8 cellular contexts compared by ENCODE assay signal in genomic region chr1:23344111-23344986, GRCh38. TPM values are rescaled to one million over a fixed set of nuclear protein-coding genes. Genes with fewer than 3 reads are reported as not detected.
DNase-seq lines count a peak whose midpoint lies in the region; ATAC-seq and TF ChIP-seq lines count a peak whose summit lies in the region.

Gene HNRNPR, minus strand, starts transcription at chr1:23344284. Its CDS starts 3,276 bp downstream, at chr1:23341008.

- POLR2A ChIA-PET in activated B cell treated with CpG ODN at 0.5 μM for 24 hours (lab: Charles Lee): interaction anchor here (0.6 to 3.5 kb wide), 59 partner anchors 9 to 1994 kb away, joined by 3 to 136 read pairs (median 4); partner anchors contain the start of genes ASAP3, E2F2, ELOA and KDM1A

- peak within 1 kb of the TSS; percentile 98 for H3K27ac ChIP-seq in caudate nucleus (ENCODE audit: low read depth, low read length)

- H3K36me3 Mint-ChIP-seq in activated B cell treated with CpG ODN at 0.5 μM for 24 hours (ENCODE audit: low read depth): peaks cover 16% of the 10 kb centered on the region
- no peaks in the 10 kb centered on the region for H3K36me3 Mint-ChIP-seq in immature natural killer cell

- peak within 1 kb of the TSS; percentile 92 for H3K27ac Mint-ChIP-seq in activated B cell treated with CpG ODN at 0.5 μM for 24 hours
- peak within 1 kb of the TSS; percentile 86 to 97 (median 92) for H3K27ac Mint-ChIP-seq in immature natural killer cell

- peak; percentile 99 for DNase-seq in AG08396 (ENCODE audit: low spot score)
- peak; percentile 100 for DNase-seq in NCI-H345 (lab: John Stamatoyannopoulos, UW)
- DNase-seq in activated B cell treated with CpG ODN at 0.5 μM for 24 hours: peak; percentile 89
- DNase-seq in caudate nucleus (lab: John Stamatoyannopoulos, UW): peak; percentile 91 to 100 (median 99)
- peak; percentile 98 for DNase-seq in immature natural killer cell
- DNase-seq in smooth muscle cell of the brain vasculature (ENCODE audit: low read depth, low spot score): peak; percentile 100

- peak; percentile 91 for ATAC-seq in HG03196 (IDR thresholded peaks at IDR 0.05; ENCODE audit: unreplicated experiment)
- ATAC-seq in activated B cell treated with CpG ODN at 0.5 μM for 24 hours (ENCODE audit: low read depth): peak; percentile 96

- H3K9me3 Mint-ChIP-seq in activated B cell treated with CpG ODN at 0.5 μM for 24 hours: no peaks in the 10 kb centered on the region
- no peaks in the 10 kb centered on the region for H3K9me3 Mint-ChIP-seq in immature natural killer cell

- intact Hi-C loops in activated B cell treated with CpG ODN at 0.5 μM for 24 hours (cut with micrococcal nuclease): loop anchor here (1.0 to 10.0 kb wide), 7 partner anchors 24 to 1070 kb away; partner anchors contain the start of genes ASAP3, E2F2, NIPAL3 and STPG1

- no peaks in the 10 kb centered on the region for H3K27me3 Mint-ChIP-seq in activated B cell treated with CpG ODN at 0.5 μM for 24 hours
- peaks cover 2 to 4% (median 3%) of the 10 kb centered on the region in 3 donors for H3K27me3 Mint-ChIP-seq in immature natural killer cell (ENCODE audit: low read depth in 3 of 3)

- H3K4me3 Mint-ChIP-seq in activated B cell treated with CpG ODN at 0.5 μM for 24 hours (peak within 1 kb of the TSS; percentile 92), immature natural killer cell (peak within 1 kb of the TSS; percentile 95 to 98 (median 96))

- TF ChIP-seq CTCF in activated B cell treated with CpG ODN at 0.5 μM for 24 hours (IDR thresholded peaks at IDR 0.05): no peak

- peak; percentile 85 for TF ChIP-seq POLR2A in GM18951 (IDR thresholded peaks at IDR 0.05; ENCODE audit: extremely low read depth, insufficient read depth, insufficient read length)

- CTCF ChIA-PET in activated B cell treated with CpG ODN at 0.5 μM for 24 hours (lab: Charles Lee): interaction anchor here (1.3 kb wide), 2 partner anchors 18 to 60 kb away, joined by 3 to 4 read pairs; no protein-coding TSS in a partner anchor

- in situ Hi-C loops in GM18951 (cut with MboI; ENCODE audit: low sequenced_read_pairs, unreplicated experiment): no loop called here

- peaks cover 48% of the 10 kb centered on the region for H3K4me1 Mint-ChIP-seq in activated B cell treated with CpG ODN at 0.5 μM for 24 hours
- peaks cover 47 to 50% of the 10 kb centered on the region in 2 donors for H3K4me1 Mint-ChIP-seq in immature natural killer cell

RNA-seq across cellular contexts. Expression of gene HNRNPR, which starts in this region (rescaled TPM):
- total RNA-seq in activated B cell treated with CpG ODN at 0.5 μM for 24 hours: 171 and 172 TPM in 2 replicates
- polyA plus RNA-seq in immature natural killer cell: 100 to 1,000 TPM; 133 to 212 (median 158) TPM

Comparison
In these comparisons a context has a peak if more than half of its experiments do, and no peak if none do; other contexts are left out.
1. Peak in every context shown above with its lines: DNase-seq, ATAC-seq and H3K27ac ChIP-seq.